In the genomic region with DNA sequence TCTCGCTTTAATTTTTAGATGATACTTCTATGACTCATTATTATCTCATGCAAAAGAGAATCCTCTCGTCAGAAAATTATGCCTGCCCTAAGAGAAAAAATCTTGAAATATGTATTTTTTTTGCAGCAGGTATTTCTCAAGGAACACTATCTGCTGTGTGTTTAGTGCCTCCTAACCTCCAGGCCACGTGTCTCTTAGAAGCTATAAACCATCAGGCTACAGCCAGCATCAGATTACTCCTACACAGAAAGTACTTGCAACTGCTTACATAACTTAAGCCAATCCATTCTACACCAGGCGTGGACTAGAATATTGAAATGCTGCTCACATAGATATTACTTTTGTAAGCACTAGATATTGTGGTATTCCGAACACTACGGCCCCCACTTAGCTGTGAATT, we compare ENCODE assay signal across 13 cellular contexts.
"Had no signal": no experiment of that assay in that cellular context is flagged by ENCODE, and none has a peak within 500 bp of the region (broad histone marks: within the 10 kb centered on the region; RNA-seq: fewer than 3 reads in every experiment).

No MANE protein-coding gene starts in this region.

- H3K36me3 Mint-ChIP-seq: naive thymus-derived CD8-positive, alpha-beta T cell; stimulated activated effector memory CD8-positive, alpha-beta T cell treated with anti-CD3 and anti-CD28 coated beads, Interleukin-12 subunit alpha, Interleukin-12 subunit beta, amount 100 ng/mL, for 72 hours; type B pancreatic cell had no signal

- H3K27ac ChIP-seq: right lobe of liver had no signal

- H3K27ac Mint-ChIP-seq: activated B cell treated with CpG ODN at 0.5 μM for 24 hours; activated CD4-positive, alpha-beta T cell treated with anti-CD3 and anti-CD28 coated beads, Interleukin-2, amount 10 ng/mL, durations not matched to agents 24 days and 14 days; activated T-helper 1 cell treated with anti-CD3 and anti-CD28 coated beads, Interleukin-12 subunit alpha, Interleukin-12 subunit beta, Interleukin-2, Interleukin-4 antibody, amounts not matched to agents 30 ng/mL and 10 ng/mL and 1 ng/mL, durations not matched to agents 14 hours and 24 hours and 36 hours; naive thymus-derived CD8-positive, alpha-beta T cell; progenitor cell of endocrine pancreas; stimulated activated effector memory CD8-positive, alpha-beta T cell treated with anti-CD3 and anti-CD28 coated beads, Interleukin-12 subunit alpha, Interleukin-12 subunit beta, amount 100 ng/mL, for 72 hours; type B pancreatic cell had no signal

- ATAC-seq: naive thymus-derived CD8-positive, alpha-beta T cell; right lobe of liver; stimulated activated effector memory CD8-positive, alpha-beta T cell treated with anti-CD3 and anti-CD28 coated beads, Interleukin-12 subunit alpha, Interleukin-12 subunit beta, amount 100 ng/mL, for 72 hours had no signal

- H3K4me1 ChIP-seq: right lobe of liver had no signal

- H3K9me3 Mint-ChIP-seq: type B pancreatic cell had no signal

- H3K4me3 ChIP-seq: right lobe of liver had no signal

- H3K9me3 ChIP-seq: right lobe of liver had no signal

- H3K27me3 ChIP-seq: right lobe of liver had no signal

- H3K27me3 Mint-ChIP-seq: activated B cell treated with CpG ODN at 0.5 μM for 24 hours; activated CD4-positive, alpha-beta T cell treated with anti-CD3 and anti-CD28 coated beads, Interleukin-2, amount 10 ng/mL, durations not matched to agents 24 days and 14 days; progenitor cell of endocrine pancreas; type B pancreatic cell had no signal

- H3K36me3 ChIP-seq: right lobe of liver had no signal

- DNase-seq: activated B cell treated with CpG ODN at 0.5 μM for 24 hours; activated CD4-positive, alpha-beta T cell treated with anti-CD3 and anti-CD28 coated beads, Interleukin-2, amount 10 ng/mL, durations not matched to agents 24 days and 14 days; activated naive CD4-positive, alpha-beta T cell treated with Interleukin-2 at 50 U/mL for 16 hours; central memory CD4-positive, alpha-beta T cell; erythroblast; left cardiac atrium; mammary epithelial cell; naive thymus-derived CD8-positive, alpha-beta T cell; right lobe of liver had no signal

- H3K4me1 Mint-ChIP-seq: activated B cell treated with CpG ODN at 0.5 μM for 24 hours; activated CD4-positive, alpha-beta T cell treated with anti-CD3 and anti-CD28 coated beads, Interleukin-2, amount 10 ng/mL, durations not matched to agents 24 days and 14 days; naive thymus-derived CD8-positive, alpha-beta T cell; stimulated activated effector memory CD8-positive, alpha-beta T cell treated with anti-CD3 and anti-CD28 coated beads, Interleukin-12 subunit alpha, Interleukin-12 subunit beta, amount 100 ng/mL, for 72 hours had no signal

- H3K4me3 Mint-ChIP-seq: activated B cell treated with CpG ODN at 0.5 μM for 24 hours; activated CD4-positive, alpha-beta T cell treated with anti-CD3 and anti-CD28 coated beads, Interleukin-2, amount 10 ng/mL, durations not matched to agents 24 days and 14 days; activated T-helper 1 cell treated with anti-CD3 and anti-CD28 coated beads, Interleukin-12 subunit alpha, Interleukin-12 subunit beta, Interleukin-2, Interleukin-4 antibody, amounts not matched to agents 30 ng/mL and 10 ng/mL and 1 ng/mL, durations not matched to agents 14 hours and 24 hours and 36 hours; naive thymus-derived CD8-positive, alpha-beta T cell; stimulated activated effector memory CD8-positive, alpha-beta T cell treated with anti-CD3 and anti-CD28 coated beads, Interleukin-12 subunit alpha, Interleukin-12 subunit beta, amount 100 ng/mL, for 72 hours; type B pancreatic cell had no signal
